Comparison of ENCODE assay signal across 22 cellular contexts in the genomic region with DNA sequence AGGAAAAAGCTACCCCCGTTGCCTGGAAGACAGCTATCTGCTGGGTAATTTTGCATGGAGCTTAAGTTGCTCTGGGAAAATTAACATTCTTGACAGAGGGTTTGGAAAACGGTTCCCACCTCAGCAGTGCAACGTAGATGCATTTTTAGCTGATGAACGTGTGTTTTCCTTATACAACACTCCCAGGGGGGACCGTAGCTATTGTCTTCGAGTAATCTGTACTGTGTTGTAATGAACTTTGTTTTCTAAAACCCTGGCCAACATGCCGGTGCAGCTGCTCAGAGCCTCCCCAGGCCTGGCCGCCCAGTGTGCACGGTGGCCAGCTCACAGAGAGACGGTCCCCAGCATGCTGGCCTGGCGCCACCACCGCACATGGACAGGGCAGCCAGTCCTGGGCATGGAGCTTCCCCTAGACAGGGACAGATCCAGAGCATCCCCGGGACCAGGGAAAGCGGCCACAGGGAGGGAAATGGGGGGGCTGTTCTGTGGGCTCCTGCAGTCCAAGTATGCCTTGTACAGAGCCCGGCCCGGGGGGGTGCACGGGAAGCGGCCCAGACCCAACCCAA. TPM values are rescaled to one million over a fixed set of nuclear protein-coding genes. Genes with fewer than 3 reads are reported as not detected.
DNase-seq lines count a peak whose midpoint lies in the region; ATAC-seq, FAIRE-seq and TF ChIP-seq lines count a peak whose summit lies in the region.
"Had no signal": no experiment of that assay in that cellular context is flagged by ENCODE, and none has a peak within 500 bp of the region (broad histone marks: within the 10 kb centered on the region; RNA-seq: fewer than 3 reads in every experiment).

No MANE protein-coding gene starts in this region.

- peak in 1 of 4 donors; percentile 15 for ATAC-seq in right lobe of liver
- no peak for ATAC-seq in HepG2
- ATAC-seq in GM21423 (IDR thresholded peaks at IDR 0.05; ENCODE audit: unreplicated experiment): no peak
- ATAC-seq in GM21528 (IDR thresholded peaks at IDR 0.05; ENCODE audit: low FRiP score, unreplicated experiment): no peak
- ATAC-seq: body of pancreas; GM12878; naive thymus-derived CD4-positive, alpha-beta T cell had no signal

- TF ChIP-seq CTCF in right lobe of liver (IDR thresholded peaks at IDR 0.05) (no peak), HepG2 (CRISPR knock-in tag; IDR thresholded peaks at IDR 0.05) (no peak), fibroblast of the aortic adventitia (IDR thresholded peaks at IDR 0.05; ENCODE audit: insufficient read depth, low read length) (no peak), ovary (IDR thresholded peaks at IDR 0.05) (no peak)

- H3K27ac ChIP-seq in right lobe of liver (no peak overlapping the region), HepG2 (ENCODE audit: extremely low read length, insufficient read depth, low read length) (no peak overlapping the region), ovary (no peak overlapping the region)
- H3K27ac ChIP-seq: body of pancreas, upper lobe of left lung had no signal

- TF ChIP-seq RAD21 in HepG2 (CRISPR knock-in tag; IDR thresholded peaks at IDR 0.05): no peak

- BruUV-seq in HepG2 (replicated peaks; lab: Mats Ljungman, UMichigan): no TSS peak

- WGBS in right lobe of liver (ENCODE audit: insufficient coverage, low coverage, low lambda C conversion rate, missing lambda C conversion rate): 36% methylated on average over 3 of the region's 18 CpGs
- WGBS in HepG2 (ENCODE audit: low lambda C conversion rate): 24% methylated on average over 14 of the region's 18 CpGs
- WGBS in ovary, 3 donors: 30 to 39% (median 33%) methylated on average over 18 of the region's 18 CpGs

- POLR2A ChIA-PET in HepG2 (lab: Yijun Ruan, JAX): interaction anchor here (0.6 kb wide), 1 partner anchor 237 kb away, joined by 3 read pairs; no protein-coding TSS in a partner anchor

- H3K4me1 ChIP-seq in right lobe of liver (no peaks in the 10 kb centered on the region), HepG2 (ENCODE audit: insufficient read depth, low read length) (no peaks in the 10 kb centered on the region), ovary (ENCODE audit: insufficient read depth) (peaks cover 4% of the 10 kb centered on the region)
- H3K4me1 ChIP-seq: body of pancreas, upper lobe of left lung had no signal

- peaks cover 3% of the 10 kb centered on the region for H3K27me3 Mint-ChIP-seq in activated T-helper 1 cell treated with anti-CD3 and anti-CD28 coated beads, Interleukin-12 subunit alpha, Interleukin-12 subunit beta, Interleukin-2, Interleukin-4 antibody, amounts not matched to agents 30 ng/mL and 10 ng/mL and 1 ng/mL, durations not matched to agents 14 hours and 24 hours and 36 hours (ENCODE audit: insufficient read depth)

- H3K36me3 Mint-ChIP-seq in activated T-helper 1 cell treated with anti-CD3 and anti-CD28 coated beads, Interleukin-12 subunit alpha, Interleukin-12 subunit beta, Interleukin-2, Interleukin-4 antibody, amounts not matched to agents 30 ng/mL and 10 ng/mL and 1 ng/mL, durations not matched to agents 14 hours and 24 hours and 36 hours (ENCODE audit: low read depth): no peaks in the 10 kb centered on the region
- H3K36me3 Mint-ChIP-seq: immature natural killer cell; naive thymus-derived CD4-positive, alpha-beta T cell had no signal

- in situ Hi-C loops in HepG2 (cut with HindIII; ENCODE audit: extremely low pct_ligation_motif_present, low pct_unique_long_range_greater_than_20kb): no loop called here

- H3K9me3 Mint-ChIP-seq in activated T-helper 1 cell treated with anti-CD3 and anti-CD28 coated beads, Interleukin-12 subunit alpha, Interleukin-12 subunit beta, Interleukin-2, Interleukin-4 antibody, amounts not matched to agents 30 ng/mL and 10 ng/mL and 1 ng/mL, durations not matched to agents 14 hours and 24 hours and 36 hours: no peaks in the 10 kb centered on the region
- H3K9me3 Mint-ChIP-seq: H9; immature natural killer cell; naive thymus-derived CD4-positive, alpha-beta T cell had no signal

- no peak overlapping the region for H3K27ac Mint-ChIP-seq in activated T-helper 1 cell treated with anti-CD3 and anti-CD28 coated beads, Interleukin-12 subunit alpha, Interleukin-12 subunit beta, Interleukin-2, Interleukin-4 antibody, amounts not matched to agents 30 ng/mL and 10 ng/mL and 1 ng/mL, durations not matched to agents 14 hours and 24 hours and 36 hours
- H3K27ac Mint-ChIP-seq: immature natural killer cell had no signal

- no peak overlapping the region for H3K4me2 ChIP-seq in HepG2 (ENCODE audit: low read depth, low read length)

- H3K9me3 ChIP-seq in right lobe of liver: no peaks in the 10 kb centered on the region
- H3K9me3 ChIP-seq in HepG2 (ENCODE audit: low read length): no peaks in the 10 kb centered on the region
- no peaks in the 10 kb centered on the region for H3K9me3 ChIP-seq in ovary
- H3K9me3 ChIP-seq: body of pancreas, upper lobe of left lung had no signal

- H4K20me1 ChIP-seq in HepG2 (ENCODE audit: insufficient read depth, low read length): no peaks in the 10 kb centered on the region

- DNase-seq in right lobe of liver (peak in 2 of 3 donors; percentile 49 to 53), HepG2 (ENCODE audit: low spot score) (no peak), fibroblast of the aortic adventitia (ENCODE audit: low read depth) (peak; percentile 92), ovary (peak in 3 of 5 donors; percentile 23 to 54 (median 25)), COR-L47 (lab: John Stamatoyannopoulos, UW) (no peak)
- no peak for DNase-seq in activated T-helper 1 cell treated with anti-CD3 and anti-CD28 coated beads, Interleukin-12 subunit alpha, Interleukin-12 subunit beta, Interleukin-2, Interleukin-4 antibody, amounts not matched to agents 30 ng/mL and 10 ng/mL and 1 ng/mL, durations not matched to agents 14 hours and 24 hours and 36 hours (ENCODE audit: low spot score)
- DNase-seq: ACHN; activated CD4-positive, alpha-beta T cell treated with anti-CD3 and anti-CD28 coated beads for 48 hours; activated effector memory CD4-positive, alpha-beta T cell treated with Interleukin-2 at 50 U/mL for 16 hours; H9; immature natural killer cell; naive thymus-derived CD4-positive, alpha-beta T cell; NCI-H2107; stimulated activated CD4-positive, alpha-beta T cell treated with anti-CD3 and anti-CD28 coated beads, Interleukin-12 subunit alpha, Interleukin-12 subunit beta, amount 100 ng/mL, for 4 hours; SW 1271 had no signal

- H3K79me2 ChIP-seq in HepG2 (ENCODE audit: insufficient read depth, low read length): no peaks in the 10 kb centered on the region

- intact Hi-C loops in right lobe of liver (cut with DNase I): no loop called here
- intact Hi-C loops in HepG2 (cut with micrococcal nuclease; ENCODE audit: unreplicated experiment): no loop called here
- intact Hi-C loops in ovary (cut with DNase I): loop anchor here in 3 of 4 donors (5.0 to 10.0 kb wide), 4 partner anchors 39 to 233 kb away; a partner anchor contains a TSS
- intact Hi-C loops in activated T-helper 1 cell treated with anti-CD3 and anti-CD28 coated beads, Interleukin-12 subunit alpha, Interleukin-12 subunit beta, Interleukin-2, Interleukin-4 antibody, amounts not matched to agents 30 ng/mL and 10 ng/mL and 1 ng/mL, durations not matched to agents 14 hours and 24 hours and 36 hours (cut with micrococcal nuclease): loop anchor here (1.0 kb wide), 1 partner anchor 84 kb away; no protein-coding TSS in a partner anchor

- CTCF ChIA-PET in HepG2 (lab: Yijun Ruan, JAX; ENCODE audit: low intra/inter-chr PET ratio, low total read pairs): no interaction called here

- no peak overlapping the region for H3K9ac ChIP-seq in HepG2 (ENCODE audit: insufficient read depth, low read depth, low read length)

- H3K4me3 ChIP-seq in right lobe of liver (no peak overlapping the region), HepG2 (replicated peaks in 1 of 3; ENCODE audit: insufficient read depth in 1 of 3, low read depth in 2 of 3, low read length in 3 of 3) (no peak overlapping the region), fibroblast of the aortic adventitia (ENCODE audit: low read depth, low read length) (no peak overlapping the region), ovary (no peak overlapping the region)
- H3K4me3 ChIP-seq: body of pancreas, GM12878, upper lobe of left lung had no signal

- H3K4me3 Mint-ChIP-seq in activated T-helper 1 cell treated with anti-CD3 and anti-CD28 coated beads, Interleukin-12 subunit alpha, Interleukin-12 subunit beta, Interleukin-2, Interleukin-4 antibody, amounts not matched to agents 30 ng/mL and 10 ng/mL and 1 ng/mL, durations not matched to agents 14 hours and 24 hours and 36 hours: no peak overlapping the region
- H3K4me3 Mint-ChIP-seq: H9; immature natural killer cell; naive thymus-derived CD4-positive, alpha-beta T cell had no signal

- no peaks in the 10 kb centered on the region for H3K36me3 ChIP-seq in right lobe of liver
- H3K36me3 ChIP-seq in HepG2 (replicated peaks in 1 of 2; ENCODE audit: control insufficient read depth in 1 of 2, insufficient read depth in 2 of 2, low read length in 2 of 2): no peaks in the 10 kb centered on the region
- no peaks in the 10 kb centered on the region for H3K36me3 ChIP-seq in ovary
- H3K36me3 ChIP-seq: upper lobe of left lung had no signal

- TF ChIP-seq EP300 in HepG2 (IDR thresholded peaks at IDR 0.05; ENCODE audit: low read depth in 2 of 2, low read length in 2 of 2) (no peak), HepG2 (CRISPR knock-in tag; IDR thresholded peaks at IDR 0.05; ENCODE audit: borderline replicate concordance) (no peak), ovary (IDR thresholded peaks at IDR 0.05) (no peak)

- H2AFZ ChIP-seq in HepG2 (ENCODE audit: low read length): no peak overlapping the region

- FAIRE-seq in HepG2 (lab: Jason Lieb, UNC): no peak
- FAIRE-seq: endothelial cell of umbilical vein, GM12878 had no signal

- TF ChIP-seq POLR2A in right lobe of liver (IDR thresholded peaks at IDR 0.05) (no peak), HepG2 (IDR thresholded peaks at IDR 0.05; ENCODE audit: insufficient read depth in 1 of 2, low read depth in 2 of 2, low read length in 2 of 2) (no peak), ovary (IDR thresholded peaks at IDR 0.05) (no peak)

- H3K27me3 ChIP-seq in right lobe of liver (no peaks in the 10 kb centered on the region), HepG2 (ENCODE audit: control insufficient read depth in 1 of 2, insufficient read depth in 2 of 2, low read length in 2 of 2) (peaks cover 30 to 76% of the 10 kb centered on the region in 2 experiments), ovary (no peaks in the 10 kb centered on the region)
- H3K27me3 ChIP-seq: body of pancreas, upper lobe of left lung had no signal

- peaks cover 4% of the 10 kb centered on the region for H3K4me1 Mint-ChIP-seq in activated T-helper 1 cell treated with anti-CD3 and anti-CD28 coated beads, Interleukin-12 subunit alpha, Interleukin-12 subunit beta, Interleukin-2, Interleukin-4 antibody, amounts not matched to agents 30 ng/mL and 10 ng/mL and 1 ng/mL, durations not matched to agents 14 hours and 24 hours and 36 hours (ENCODE audit: low read depth)

RNA-seq across cellular contexts. Expression of a gene that starts 2.2 kb away (rescaled TPM):
- total RNA-seq in right lobe of liver: 1 to 10 TPM in 1 of 6 experiments, under 1 TPM in 1, not detected in 4; 0.44 to 2.2 TPM
- total RNA-seq in HepG2 (2016; rRNA removed; fragmentation: Illumina TruSeq; extraction: Trizol): not detected in 2 replicates
- not detected in 2 replicates for total RNA-seq in HepG2 (2016; cell fraction: cytosol; rRNA removed; fragmentation: Illumina TruSeq; extraction: Trizol; ENCODE audit: low read depth)
- not detected in 2 replicates for total RNA-seq in HepG2 (2016; cell fraction: insoluble cytoplasmic fraction; rRNA removed; fragmentation: Illumina TruSeq; extraction: Trizol)
- not detected in 2 replicates for total RNA-seq in HepG2 (2016; cell fraction: membrane; rRNA removed; fragmentation: Illumina TruSeq; extraction: Trizol)
- not detected in 2 replicates for total RNA-seq in HepG2 (2016; cell fraction: nucleus; rRNA removed; fragmentation: Illumina TruSeq; extraction: Trizol)
- not detected in 2 replicates for polyA plus RNA-seq in HepG2 (2011; rRNA removed)
- not detected in 2 replicates for polyA plus RNA-seq in HepG2 (2011; cell fraction: cytosol; rRNA removed)
- polyA plus RNA-seq in HepG2 (2011; cell fraction: nucleus; rRNA removed): not detected in 2 replicates
- polyA plus RNA-seq in HepG2 (2012): not detected in 2 replicates
- not detected in 2 replicates for polyA plus RNA-seq in HepG2 (2016; cell fraction: cytosol; fragmentation: Illumina TruSeq; extraction: Trizol; ENCODE audit: low read depth)
- not detected in 2 replicates for polyA plus RNA-seq in HepG2 (2016; cell fraction: insoluble cytoplasmic fraction; fragmentation: Illumina TruSeq; extraction: Trizol; ENCODE audit: low read depth)
- not detected in 2 replicates for polyA plus RNA-seq in HepG2 (2016; cell fraction: membrane; fragmentation: Illumina TruSeq; extraction: Trizol; ENCODE audit: low read depth)
- polyA plus RNA-seq in HepG2 (2016; cell fraction: nucleus; fragmentation: Illumina TruSeq; extraction: Trizol; ENCODE audit: insufficient read depth, low read depth): not detected in 2 replicates
- polyA minus RNA-seq in HepG2 (2011; rRNA and poly(A)+ RNA removed; ENCODE audit: low replicate concordance): not detected in 2 replicates
- not detected in 2 replicates for polyA minus RNA-seq in HepG2 (2011; cell fraction: cytosol; rRNA and poly(A)+ RNA removed)
- polyA minus RNA-seq in HepG2 (2011; cell fraction: nucleus; rRNA and poly(A)+ RNA removed): not detected in 2 replicates
- total RNA-seq in fibroblast of the aortic adventitia (ENCODE audit: low replicate concordance): 0.81 and 6.5 TPM in 2 replicates
- total RNA-seq in ovary: 1 to 10 TPM in 4 of 7 donors, not detected in 3; 1.4 to 5.7 (median 2.0) TPM
- 1 to 10 TPM in 1 of 2 donors, under 1 TPM in 1; 0.22 to 9.0 TPM for polyA plus RNA-seq in ovary
- total RNA-seq in activated T-helper 1 cell treated with anti-CD3 and anti-CD28 coated beads, Interleukin-12 subunit alpha, Interleukin-12 subunit beta, Interleukin-2, Interleukin-4 antibody, amounts not matched to agents 30 ng/mL and 10 ng/mL and 1 ng/mL, durations not matched to agents 14 hours and 24 hours and 36 hours: 0.64 and 0.70 TPM in 2 replicates
- total RNA-seq: endothelial cell of umbilical vein, GM12878, H9, M059J had no signal
- polyA plus RNA-seq: endothelial cell of umbilical vein, immature natural killer cell had no signal

RNA-seq across cellular contexts. Expression of a gene that starts 25.5 kb away (rescaled TPM):
- total RNA-seq in right lobe of liver (100 to 1,000 TPM in 1 of 6 experiments, 10 to 100 TPM in 5; 23.1 to 121 (median 36.4) TPM), HepG2 (2016; rRNA removed; fragmentation: Illumina TruSeq; extraction: Trizol) (123 and 126 TPM in 2 replicates), fibroblast of the aortic adventitia (ENCODE audit: low replicate concordance) (55.2 and 84.3 TPM in 2 replicates), ovary (100 to 1,000 TPM in 2 of 7 donors, 10 to 100 TPM in 5; 33.2 to 145 (median 86.7) TPM)
- 53.4 and 58.2 TPM in 2 replicates for total RNA-seq in HepG2 (2016; cell fraction: cytosol; rRNA removed; fragmentation: Illumina TruSeq; extraction: Trizol; ENCODE audit: low read depth)
- total RNA-seq in HepG2 (2016; cell fraction: insoluble cytoplasmic fraction; rRNA removed; fragmentation: Illumina TruSeq; extraction: Trizol): 128 and 132 TPM in 2 replicates
- 80.8 and 94.7 TPM in 2 replicates for total RNA-seq in HepG2 (2016; cell fraction: membrane; rRNA removed; fragmentation: Illumina TruSeq; extraction: Trizol)
- 49.8 and 57.3 TPM in 2 replicates for total RNA-seq in HepG2 (2016; cell fraction: nucleus; rRNA removed; fragmentation: Illumina TruSeq; extraction: Trizol)
- polyA plus RNA-seq in HepG2 (2011; rRNA removed) (63.1 and 67.8 TPM in 2 replicates), ovary (100 to 1,000 TPM in 1 of 2 donors, 10 to 100 TPM in 1; 21.7 to 106 TPM)
- polyA plus RNA-seq in HepG2 (2011; cell fraction: cytosol; rRNA removed): 127 and 181 TPM in 2 replicates
- 73.2 and 99.6 TPM in 2 replicates for polyA plus RNA-seq in HepG2 (2011; cell fraction: nucleus; rRNA removed)
- 44.3 and 57.8 TPM in 2 replicates for polyA plus RNA-seq in HepG2 (2012)
- polyA plus RNA-seq in HepG2 (2016; cell fraction: cytosol; fragmentation: Illumina TruSeq; extraction: Trizol; ENCODE audit: low read depth): 59.4 and 69.4 TPM in 2 replicates
- 137 TPM in 2 replicates for polyA plus RNA-seq in HepG2 (2016; cell fraction: insoluble cytoplasmic fraction; fragmentation: Illumina TruSeq; extraction: Trizol; ENCODE audit: low read depth)
- polyA plus RNA-seq in HepG2 (2016; cell fraction: membrane; fragmentation: Illumina TruSeq; extraction: Trizol; ENCODE audit: low read depth): 70.9 and 88.2 TPM in 2 replicates
- 88.0 and 95.8 TPM in 2 replicates for polyA plus RNA-seq in HepG2 (2016; cell fraction: nucleus; fragmentation: Illumina TruSeq; extraction: Trizol; ENCODE audit: insufficient read depth, low read depth)
- 35.5 and 42.4 TPM in 2 replicates for polyA minus RNA-seq in HepG2 (2011; rRNA and poly(A)+ RNA removed; ENCODE audit: low replicate concordance)
- 25.7 and 31.7 TPM in 2 replicates for polyA minus RNA-seq in HepG2 (2011; cell fraction: cytosol; rRNA and poly(A)+ RNA removed)
- 29.7 and 35.8 TPM in 2 replicates for polyA minus RNA-seq in HepG2 (2011; cell fraction: nucleus; rRNA and poly(A)+ RNA removed)
- total RNA-seq in activated T-helper 1 cell treated with anti-CD3 and anti-CD28 coated beads, Interleukin-12 subunit alpha, Interleukin-12 subunit beta, Interleukin-2, Interleukin-4 antibody, amounts not matched to agents 30 ng/mL and 10 ng/mL and 1 ng/mL, durations not matched to agents 14 hours and 24 hours and 36 hours: 58.5 and 69.3 TPM in 2 replicates

RNA-seq across cellular contexts. Expression of a gene that starts 30.0 kb away (rescaled TPM):
- not detected for total RNA-seq in right lobe of liver
- total RNA-seq in HepG2 (2016; rRNA removed; fragmentation: Illumina TruSeq; extraction: Trizol): not detected in 2 replicates
- not detected in 2 replicates for total RNA-seq in HepG2 (2016; cell fraction: cytosol; rRNA removed; fragmentation: Illumina TruSeq; extraction: Trizol; ENCODE audit: low read depth)
- not detected in 2 replicates for total RNA-seq in HepG2 (2016; cell fraction: insoluble cytoplasmic fraction; rRNA removed; fragmentation: Illumina TruSeq; extraction: Trizol)
- not detected in 2 replicates for total RNA-seq in HepG2 (2016; cell fraction: membrane; rRNA removed; fragmentation: Illumina TruSeq; extraction: Trizol)
- total RNA-seq in HepG2 (2016; cell fraction: nucleus; rRNA removed; fragmentation: Illumina TruSeq; extraction: Trizol): not detected in 2 replicates
- polyA plus RNA-seq in HepG2 (2011; rRNA removed): not detected in 2 replicates
- not detected in 2 replicates for polyA plus RNA-seq in HepG2 (2011; cell fraction: cytosol; rRNA removed)
- polyA plus RNA-seq in HepG2 (2011; cell fraction: nucleus; rRNA removed): not detected in 2 replicates
- 0.05 TPM in 1 of 2 replicates, not detected in the other for polyA plus RNA-seq in HepG2 (2012)
- not detected in 2 replicates for polyA plus RNA-seq in HepG2 (2016; cell fraction: cytosol; fragmentation: Illumina TruSeq; extraction: Trizol; ENCODE audit: low read depth)
- polyA plus RNA-seq in HepG2 (2016; cell fraction: insoluble cytoplasmic fraction; fragmentation: Illumina TruSeq; extraction: Trizol; ENCODE audit: low read depth): not detected in 2 replicates
- not detected in 2 replicates for polyA plus RNA-seq in HepG2 (2016; cell fraction: membrane; fragmentation: Illumina TruSeq; extraction: Trizol; ENCODE audit: low read depth)
- polyA plus RNA-seq in HepG2 (2016; cell fraction: nucleus; fragmentation: Illumina TruSeq; extraction: Trizol; ENCODE audit: insufficient read depth, low read depth): not detected in 2 replicates
- polyA minus RNA-seq in HepG2 (2011; rRNA and poly(A)+ RNA removed; ENCODE audit: low replicate concordance): not detected in 2 replicates
- not detected in 2 replicates for polyA minus RNA-seq in HepG2 (2011; cell fraction: cytosol; rRNA and poly(A)+ RNA removed)
- polyA minus RNA-seq in HepG2 (2011; cell fraction: nucleus; rRNA and poly(A)+ RNA removed): not detected in 2 replicates
- not detected in 2 replicates for total RNA-seq in fibroblast of the aortic adventitia (ENCODE audit: low replicate concordance)
- not detected for total RNA-seq in ovary
- under 1 TPM in 1 of 2 donors, not detected in 1; 0.01 TPM for polyA plus RNA-seq in ovary
- total RNA-seq in activated T-helper 1 cell treated with anti-CD3 and anti-CD28 coated beads, Interleukin-12 subunit alpha, Interleukin-12 subunit beta, Interleukin-2, Interleukin-4 antibody, amounts not matched to agents 30 ng/mL and 10 ng/mL and 1 ng/mL, durations not matched to agents 14 hours and 24 hours and 36 hours: 0.05 TPM in 1 of 2 replicates, not detected in the other
- total RNA-seq: body of pancreas, endothelial cell of umbilical vein, GM12878, H9, M059J, upper lobe of left lung had no signal
- polyA plus RNA-seq: endothelial cell of umbilical vein had no signal

Comparison
In these comparisons a context has a peak if more than half of its experiments do, and no peak if none do; other contexts are left out.
1. DNase-seq: peak in right lobe of liver (2 of 3), fibroblast of the aortic adventitia (single experiment) and ovary (3 of 5); none in HepG2 (single experiment), COR-L47 (single experiment) and activated T-helper 1 cell treated with anti-CD3 and anti-CD28 coated beads, Interleukin-12 subunit alpha, Interleukin-12 subunit beta, Interleukin-2, Interleukin-4 antibody, amounts not matched to agents 30 ng/mL and 10 ng/mL and 1 ng/mL, durations not matched to agents 14 hours and 24 hours and 36 hours (single experiment).
2. intact Hi-C loops: an anchor here in ovary (5.0 to 10.0 kb wide) and activated T-helper 1 cell treated with anti-CD3 and anti-CD28 coated beads, Interleukin-12 subunit alpha, Interleukin-12 subunit beta, Interleukin-2, Interleukin-4 antibody, amounts not matched to agents 30 ng/mL and 10 ng/mL and 1 ng/mL, durations not matched to agents 14 hours and 24 hours and 36 hours (1.0 kb wide); none called in right lobe of liver and HepG2.